18 cellular contexts compared by ENCODE assay signal in genomic region chr11:115706735-115707134, GRCh38.
"Had no signal": no experiment of that assay in that cellular context is flagged by ENCODE, and none has a peak within 500 bp of the region (broad histone marks: within the 10 kb centered on the region; RNA-seq: fewer than 3 reads in every experiment).

No MANE protein-coding gene starts in this region.

- H3K4me1 Mint-ChIP-seq: activated CD8-positive, alpha-beta memory T cell treated with anti-CD3 and anti-CD28 coated beads, Interleukin-2, amount 10 ng/mL, durations not matched to agents 7 days and 5 days had no signal

- H3K27ac ChIP-seq: cardiac muscle cell, epithelial cell of prostate, lower lobe of right lung, suprapubic skin had no signal

- ATAC-seq: activated CD8-positive, alpha-beta memory T cell treated with anti-CD3 and anti-CD28 coated beads, Interleukin-2, amount 10 ng/mL, durations not matched to agents 7 days and 5 days had no signal

- FAIRE-seq: colon had no signal

- H3K27me3 ChIP-seq: cardiac muscle cell had no signal

- H3K36me3 ChIP-seq: cardiac muscle cell, lower lobe of right lung, suprapubic skin had no signal

- H3K4me3 ChIP-seq: cardiac muscle cell, lower lobe of right lung, suprapubic skin had no signal

- H3K4me3 Mint-ChIP-seq: activated CD8-positive, alpha-beta memory T cell treated with anti-CD3 and anti-CD28 coated beads, Interleukin-2, amount 10 ng/mL, durations not matched to agents 7 days and 5 days; activated naive CD8-positive, alpha-beta T cell; activated T-cell treated with anti-CD3 and anti-CD28 coated beads, Interleukin-2, amount 50 U/mL, for 24 hours had no signal

- DNase-seq: activated CD4-positive, alpha-beta T cell treated with anti-CD3 and anti-CD28 coated beads, Interleukin-2, amount 50 U/mL, for 48 hours; activated CD4-positive, CD25-positive, alpha-beta regulatory T cell treated with anti-CD3 and anti-CD28 coated beads, Interleukin-2, amount 50 U/mL, for 72 hours; activated CD8-positive, alpha-beta memory T cell treated with anti-CD3 and anti-CD28 coated beads, Interleukin-2, amount 10 ng/mL, durations not matched to agents 7 days and 5 days; activated effector memory CD4-positive, alpha-beta T cell treated with anti-CD3 and anti-CD28 coated beads, Interleukin-2, amount 50 U/mL, for 16 hours; activated T-cell treated with anti-CD3 and anti-CD28 coated beads, Interleukin-2, amount 50 U/mL, for 24 hours; effector CD4-positive, alpha-beta T cell; kidney glomerular epithelial cell; lower lobe of right lung; midbrain; posterior cingulate gyrus; stimulated activated CD4-positive, alpha-beta T cell treated with anti-CD3 and anti-CD28 coated beads, Interleukin-12 subunit alpha, Interleukin-12 subunit beta, amount 100 ng/mL, for 4 hours; stimulated activated naive CD4-positive, alpha-beta T cell treated with Interleukin-2 at 50 U/mL for 16 hours; T-helper 2 cell had no signal

- H3K36me3 Mint-ChIP-seq: activated CD8-positive, alpha-beta memory T cell treated with anti-CD3 and anti-CD28 coated beads, Interleukin-2, amount 10 ng/mL, durations not matched to agents 7 days and 5 days; activated naive CD8-positive, alpha-beta T cell had no signal

- H3K27me3 Mint-ChIP-seq: activated CD8-positive, alpha-beta memory T cell treated with anti-CD3 and anti-CD28 coated beads, Interleukin-2, amount 10 ng/mL, durations not matched to agents 7 days and 5 days had no signal

- H3K9me3 ChIP-seq: lower lobe of right lung, suprapubic skin had no signal

- H3K4me1 ChIP-seq: lower lobe of right lung had no signal

- H3K27ac Mint-ChIP-seq: activated CD8-positive, alpha-beta memory T cell treated with anti-CD3 and anti-CD28 coated beads, Interleukin-2, amount 10 ng/mL, durations not matched to agents 7 days and 5 days; activated naive CD8-positive, alpha-beta T cell; activated T-cell treated with anti-CD3 and anti-CD28 coated beads, Interleukin-2, amount 50 U/mL, for 24 hours had no signal
